8 cellular contexts compared by ENCODE assay signal in the genomic region with DNA sequence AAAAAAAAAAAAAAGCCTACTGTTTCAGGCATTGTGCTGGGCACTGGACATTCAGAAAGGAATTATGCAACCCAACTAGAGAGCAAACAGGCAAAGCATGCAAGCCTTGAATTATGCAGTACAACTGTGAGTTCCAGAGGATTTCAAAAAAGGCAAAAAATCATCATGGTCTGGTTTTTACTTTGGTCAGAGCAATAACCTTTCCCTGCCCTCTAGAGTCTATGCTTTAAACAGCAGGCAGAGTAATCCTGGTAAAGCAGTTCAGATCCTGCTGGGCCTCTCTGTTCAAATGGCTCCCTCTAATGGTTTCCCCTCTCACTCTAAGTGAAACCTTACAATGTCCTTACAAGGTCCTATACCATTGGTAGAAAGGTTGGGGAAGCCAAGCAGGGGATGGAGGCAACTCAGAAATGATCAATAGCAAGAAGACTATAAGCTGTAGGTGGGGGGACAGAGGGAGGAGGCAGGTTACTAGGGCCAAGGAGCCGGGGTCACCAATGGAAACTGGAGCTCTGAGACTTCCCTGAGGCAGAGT. TPM values are rescaled to one million over a fixed set of nuclear protein-coding genes. Genes with fewer than 3 reads are reported as not detected.
A peak's percentile ranks its signal among the peaks of the same experiment; 100 is the strongest.
DNase-seq lines count a peak whose midpoint lies in the region; ATAC-seq and TF ChIP-seq lines count a peak whose summit lies in the region.

No MANE protein-coding gene starts in this region.

- no peaks in the 10 kb centered on the region for H3K9me3 ChIP-seq in CD4-positive, CD25-positive, alpha-beta regulatory T cell (ENCODE audit: control insufficient read depth in 2 of 2, low read length in 2 of 2)
- no peaks in the 10 kb centered on the region for H3K9me3 ChIP-seq in upper lobe of right lung

- H3K4me3 ChIP-seq in CD4-positive, CD25-positive, alpha-beta regulatory T cell (ENCODE audit: low read depth, low read length) = no peak overlapping the region
- H3K4me3 ChIP-seq in upper lobe of right lung = no peak overlapping the region

- H3K4me3 Mint-ChIP-seq in CD4-positive, CD25-positive, alpha-beta regulatory T cell = peak overlapping the region in 1 of 4 donors; percentile 64
- H3K4me3 Mint-ChIP-seq in effector memory CD8-positive, alpha-beta T cell = no peak overlapping the region

- H3K9me3 Mint-ChIP-seq in CD4-positive, CD25-positive, alpha-beta regulatory T cell = no peaks in the 10 kb centered on the region
- H3K9me3 Mint-ChIP-seq in effector memory CD8-positive, alpha-beta T cell = no peaks in the 10 kb centered on the region

- peak; percentile 85 for TF ChIP-seq CTCF in upper lobe of right lung (IDR thresholded peaks at IDR 0.05)

- peak; percentile 10 to 14 for ATAC-seq in CD4-positive, CD25-positive, alpha-beta regulatory T cell (ENCODE audit: low read depth in 2 of 2)
- ATAC-seq in GM19351 (IDR thresholded peaks at IDR 0.05; ENCODE audit: unreplicated experiment) (peak; percentile 39), upper lobe of right lung (peak; percentile 75), HG02623 (IDR thresholded peaks at IDR 0.05; ENCODE audit: unreplicated experiment) (no peak)
- ATAC-seq in effector memory CD8-positive, alpha-beta T cell (replicated peaks) = peak; percentile 9

- H3K27ac Mint-ChIP-seq in CD4-positive, CD25-positive, alpha-beta regulatory T cell = no peak overlapping the region
- peak overlapping the region in 1 of 2 donors; percentile 7 for H3K27ac Mint-ChIP-seq in effector memory CD8-positive, alpha-beta T cell

- intact Hi-C loops in upper lobe of right lung (cut with DNase I) = loop anchor here (5.0 kb wide), 1 partner anchor 37 kb away; no protein-coding TSS in a partner anchor

- H3K27me3 Mint-ChIP-seq in CD4-positive, CD25-positive, alpha-beta regulatory T cell = peaks cover 5% of the 10 kb centered on the region
- peaks cover 5 to 6% of the 10 kb centered on the region in 2 donors for H3K27me3 Mint-ChIP-seq in effector memory CD8-positive, alpha-beta T cell

- H3K27ac ChIP-seq in CD4-positive, CD25-positive, alpha-beta regulatory T cell (ENCODE audit: insufficient read depth, low read length, poor library complexity, severe bottlenecking) = no peak overlapping the region
- no peak overlapping the region for H3K27ac ChIP-seq in upper lobe of right lung

- no peaks in the 10 kb centered on the region for H3K27me3 ChIP-seq in CD4-positive, CD25-positive, alpha-beta regulatory T cell (ENCODE audit: control insufficient read depth, insufficient read depth, low read length)
- H3K27me3 ChIP-seq in upper lobe of right lung = no peaks in the 10 kb centered on the region

- H3K36me3 ChIP-seq in CD4-positive, CD25-positive, alpha-beta regulatory T cell (ENCODE audit: control insufficient read depth, insufficient read depth, low read length) = no peaks in the 10 kb centered on the region
- H3K36me3 ChIP-seq in upper lobe of right lung = no peaks in the 10 kb centered on the region

- H3K4me1 ChIP-seq in CD4-positive, CD25-positive, alpha-beta regulatory T cell (ENCODE audit: control insufficient read depth, insufficient read depth, low read length, poor library complexity, severe bottlenecking) = peaks cover 12% of the 10 kb centered on the region
- peaks cover 44% of the 10 kb centered on the region for H3K4me1 ChIP-seq in upper lobe of right lung

- H3K36me3 Mint-ChIP-seq in CD4-positive, CD25-positive, alpha-beta regulatory T cell = no peaks in the 10 kb centered on the region
- peaks cover 11% of the 10 kb centered on the region for H3K36me3 Mint-ChIP-seq in effector memory CD8-positive, alpha-beta T cell (ENCODE audit: insufficient read depth)

- peaks cover 0 to 39% (median 16%) of the 10 kb centered on the region in 4 donors for H3K4me1 Mint-ChIP-seq in CD4-positive, CD25-positive, alpha-beta regulatory T cell
- H3K4me1 Mint-ChIP-seq in effector memory CD8-positive, alpha-beta T cell (ENCODE audit: low read depth in 2 of 2) = peaks cover 12 to 13% of the 10 kb centered on the region in 2 donors

- DNase-seq in CD4-positive, CD25-positive, alpha-beta regulatory T cell = peak in 2 of 3 donors; percentile 63 to 90
- DNase-seq in NCI-H2107 (lab: John Stamatoyannopoulos, UW) (peak; percentile 32), T-helper 22 cell (ENCODE audit: low read depth) (peak; percentile 7), medulla oblongata (ENCODE audit: extremely low spot score) (peak; percentile 91), upper lobe of right lung (no peak)
- peak in 2 of 3 experiments; percentile 9 to 26 for DNase-seq in effector memory CD8-positive, alpha-beta T cell

RNA-seq across cellular contexts. Expression of gene TAF15, which starts 4.6 kb away (rescaled TPM):
- total RNA-seq in CD4-positive, CD25-positive, alpha-beta regulatory T cell = 186 TPM
- 10 to 100 TPM in 3 of 4 donors, 1 to 10 TPM in 1; 8.8 to 19.8 (median 15.0) TPM for polyA plus RNA-seq in CD4-positive, CD25-positive, alpha-beta regulatory T cell
- total RNA-seq in upper lobe of right lung = 142 TPM

RNA-seq across cellular contexts. Expression of gene MMP28, which starts 9.3 kb away (rescaled TPM):
- total RNA-seq in CD4-positive, CD25-positive, alpha-beta regulatory T cell = not detected
- 1 to 10 TPM in 2 of 4 donors, under 1 TPM in 1, not detected in 1; 0.80 to 4.3 (median 2.7) TPM for polyA plus RNA-seq in CD4-positive, CD25-positive, alpha-beta regulatory T cell
- 55.6 TPM for total RNA-seq in upper lobe of right lung

RNA-seq across cellular contexts. Expression of gene C17orf50, which starts 44.0 kb away (rescaled TPM):
- not detected for total RNA-seq in CD4-positive, CD25-positive, alpha-beta regulatory T cell
- not detected for polyA plus RNA-seq in CD4-positive, CD25-positive, alpha-beta regulatory T cell
- total RNA-seq in upper lobe of right lung = not detected

RNA-seq across cellular contexts. Expression of gene GAS2L2, which starts 51.7 kb away (rescaled TPM):
- not detected for total RNA-seq in CD4-positive, CD25-positive, alpha-beta regulatory T cell
- polyA plus RNA-seq in CD4-positive, CD25-positive, alpha-beta regulatory T cell = not detected
- total RNA-seq in upper lobe of right lung = not detected

Comparison
In these comparisons a context has a peak if more than half of its experiments do, and no peak if none do; other contexts are left out.
1. RNA of gene MMP28, which starts 9.3 kb away (total RNA-seq): 55.6 TPM in upper lobe of right lung (single experiment); not detected in CD4-positive, CD25-positive, alpha-beta regulatory T cell (single experiment); every median in the first group is over 10 times any median in the second.